8 cellular contexts compared by ENCODE assay signal in genomic region chr22:41833369-41834004, GRCh38. TPM values are rescaled to one million over a fixed set of nuclear protein-coding genes. Genes with fewer than 3 reads are reported as not detected.
DNase-seq lines count a peak whose midpoint lies in the region; ATAC-seq and TF ChIP-seq lines count a peak whose summit lies in the region.

No MANE protein-coding gene starts in this region.

- H3K4me3 ChIP-seq in ovary = peak overlapping the region; percentile 75

- intact Hi-C loops in Right ventricle myocardium inferior (cut with DNase I) (loop anchor here (5.0 kb wide), 1 partner anchor 39 kb away; no protein-coding TSS in a partner anchor), ovary (cut with DNase I) (no loop called here)

- POLR2A ChIA-PET in HEK293T (lab: Yijun Ruan, JAX) = interaction anchor here (0.7 to 3.5 kb wide), 17 partner anchors 8 to 452 kb away, joined by 3 to 35 read pairs (median 4); partner anchors contain the start of genes CCDC134, CENPM, SNU13 and TEF

- CTCF ChIA-PET in HEK293T (lab: Yijun Ruan, JAX) = interaction anchor here (0.6 to 1.4 kb wide), 3 partner anchors 24 to 108 kb away, joined by 3 to 6 read pairs (median 4); no protein-coding TSS in a partner anchor

- peak overlapping the region; percentile 89 to 98 for H3K27ac ChIP-seq in ovary

- peaks cover 4% of the 10 kb centered on the region for H3K4me1 ChIP-seq in ovary (ENCODE audit: insufficient read depth)

- H3K9me3 ChIP-seq in ovary = no peaks in the 10 kb centered on the region

- peak; percentile 23 for ATAC-seq in Right ventricle myocardium inferior

- no peak for TF ChIP-seq POLR2A in ovary (IDR thresholded peaks at IDR 0.05)

- 1% methylated on average over 47 to 85 of the region's 86 CpGs for WGBS in ovary, 3 donors

- DNase-seq in GM10266 (ENCODE audit: extremely low spot score) (peak; percentile 58), HEK293T (ENCODE audit: extremely low spot score) (peak; percentile 35), OCI-M1 (lab: John Stamatoyannopoulos, UW) (peak; percentile 60), Right ventricle myocardium inferior (ENCODE audit: missing footprints) (peak; percentile 75), ovary (peak; percentile 48 to 68 (median 55)), NCI-H1436 treated with DMSO at 0.1 percent for 48 hours (lab: John Stamatoyannopoulos, UW) (no peak), NCI-H2107 (lab: John Stamatoyannopoulos, UW) (no peak)
- peak; percentile 52 for DNase-seq in activated naive CD4-positive, alpha-beta T cell treated with anti-CD3 and anti-CD28 coated beads, Interleukin-2, amount 50 U/mL, for 16 hours

- no peaks in the 10 kb centered on the region for H3K36me3 ChIP-seq in ovary

- no peaks in the 10 kb centered on the region for H3K27me3 ChIP-seq in ovary

- no peak for TF ChIP-seq EP300 in ovary (IDR thresholded peaks at IDR 0.05)

- TF ChIP-seq CTCF in GM10266 (IDR thresholded peaks at IDR 0.05; ENCODE audit: control insufficient read depth, insufficient read depth, low read depth, missing control alignments) = no peak
- TF ChIP-seq CTCF in ovary (IDR thresholded peaks at IDR 0.05) = no peak

TF ChIP-seq in HEK293T, 16 proteins besides CTCF, POLR2A, EP300 and RAD21:
- no peak for TF ChIP-seq HDGF (IDR thresholded peaks at IDR 0.05; ENCODE audit: borderline replicate concordance)
- no peak for TF ChIP-seq SP1 (IDR thresholded peaks at IDR 0.05)
- peak; percentile 63 for TF ChIP-seq L3MBTL2 (conservative IDR thresholded peaks at IDR 0.05)

RNA-seq across cellular contexts. Expression of gene SREBF2, which starts 0.6 kb away (rescaled TPM):
- total RNA-seq in Right ventricle myocardium inferior (75.5 TPM), ovary (100 to 1,000 TPM in 1 of 7 donors, 10 to 100 TPM in 6; 29.2 to 215 (median 74.1) TPM)
- polyA plus RNA-seq in ovary = 10 to 100 TPM; 38.7 to 94.9 TPM

RNA-seq across cellular contexts. Expression of gene CCDC134, which starts 33.0 kb away (rescaled TPM):
- 4.1 TPM for total RNA-seq in Right ventricle myocardium inferior
- total RNA-seq in ovary = 10 to 100 TPM in 1 of 7 donors, 1 to 10 TPM in 6; 7.9 to 13.3 (median 8.8) TPM
- polyA plus RNA-seq in ovary = 1 to 10 TPM; 1.3 to 4.9 TPM

Comparison
In these comparisons a context has a peak if more than half of its experiments do, and no peak if none do; other contexts are left out.
1. DNase-seq: peak in GM10266 (single experiment), HEK293T (single experiment), OCI-M1 (single experiment), activated naive CD4-positive, alpha-beta T cell treated with anti-CD3 and anti-CD28 coated beads, Interleukin-2, amount 50 U/mL, for 16 hours (single experiment), Right ventricle myocardium inferior (single experiment) and ovary (5 of 5); none in NCI-H1436 treated with DMSO at 0.1 percent for 48 hours (single experiment) and NCI-H2107 (single experiment).